In genomic region chr9:112091805-112092204, GRCh38 we compare ENCODE assay signal across 10 cellular contexts.
A peak's percentile ranks its signal among the peaks of the same experiment; 100 is the strongest.
DNase-seq lines count a peak whose midpoint lies in the region; ATAC-seq and TF ChIP-seq lines count a peak whose summit lies in the region.
"Had no signal": no experiment of that assay in that cellular context is flagged by ENCODE, and none has a peak within 500 bp of the region (broad histone marks: within the 10 kb centered on the region; RNA-seq: fewer than 3 reads in every experiment).

No MANE protein-coding gene starts in this region.

- TF ChIP-seq CTCF in cardiac fibroblast (IDR thresholded peaks at IDR 0.05; ENCODE audit: low read depth, low read length): peak; percentile 47
- peak; percentile 39 for TF ChIP-seq CTCF in neural crest cell (conservative IDR thresholded peaks at IDR 0.05)
- no peak for TF ChIP-seq CTCF in spleen (IDR thresholded peaks at IDR 0.05 in 8 of 11, conservative IDR thresholded peaks at IDR 0.05 in 3 of 11)

- H3K27ac ChIP-seq in spleen: no peak overlapping the region

- H3K4me3 ChIP-seq in cardiac fibroblast (replicated peaks in 1 of 2; ENCODE audit: low read depth in 2 of 2, low read length in 2 of 2) (no peak overlapping the region), spleen (no peak overlapping the region)

- no peaks in the 10 kb centered on the region for H3K9me3 ChIP-seq in spleen

- H3K36me3 ChIP-seq in spleen: peaks cover 0 to 19% (median 0%) of the 10 kb centered on the region in 6 donors

- H3K4me3 Mint-ChIP-seq in neural crest cell: no peak overlapping the region
- H3K4me3 Mint-ChIP-seq: B cell had no signal

- H3K4me1 Mint-ChIP-seq in neural crest cell: peaks cover 9% of the 10 kb centered on the region

- ATAC-seq in HG02642 (IDR thresholded peaks at IDR 0.05; ENCODE audit: poor library complexity, unreplicated experiment) (no peak), GM18907 (IDR thresholded peaks at IDR 0.05; ENCODE audit: unreplicated experiment) (no peak)

- WGBS in spleen, 5 donors: 29 to 84% (median 58%) methylated on average over 1 of the region's 1 CpG

- peaks cover 11% of the 10 kb centered on the region for H3K36me3 Mint-ChIP-seq in neural crest cell (ENCODE audit: low read depth)

- H3K4me1 ChIP-seq in spleen: peaks cover 0 to 19% (median 0%) of the 10 kb centered on the region in 6 donors

- H3K27ac Mint-ChIP-seq in neural crest cell (ENCODE audit: unreplicated experiment): no peak overlapping the region
- H3K27ac Mint-ChIP-seq: B cell had no signal

- no peak for TF ChIP-seq POLR2A in spleen (IDR thresholded peaks at IDR 0.05)

- intact Hi-C loops in spleen (cut with DNase I; ENCODE audit: low total_unique reads): no loop called here

- no peaks in the 10 kb centered on the region for H3K9me3 Mint-ChIP-seq in neural crest cell

- DNase-seq in NCI-H1694 (lab: John Stamatoyannopoulos, UW) (peak; percentile 33), NCI-H1694 treated with DMSO at 0.1 percent for 48 hours (lab: John Stamatoyannopoulos, UW) (no peak), NCI-H1930 (lab: John Stamatoyannopoulos, UW) (peak; percentile 34 to 54), cardiac fibroblast (ENCODE audit: low read depth in 2 of 2) (peak; percentile 42 to 54), neural crest cell (ENCODE audit: low read depth, low spot score) (no peak), spleen (no peak)
- DNase-seq: effector CD4-positive, alpha-beta T cell had no signal

- H3K27me3 Mint-ChIP-seq in neural crest cell (ENCODE audit: low read depth): no peaks in the 10 kb centered on the region
- H3K27me3 Mint-ChIP-seq: B cell had no signal

- H3K27me3 ChIP-seq in spleen (replicated peaks in 1 of 7): no peaks in the 10 kb centered on the region

Comparison
In these comparisons a context has a peak if more than half of its experiments do, and no peak if none do; other contexts are left out.
1. DNase-seq: peak in NCI-H1694 (single experiment), NCI-H1930 (2 of 2) and cardiac fibroblast (2 of 2); none in NCI-H1694 treated with DMSO at 0.1 percent for 48 hours (single experiment), neural crest cell (single experiment) and spleen (single experiment).
2. CTCF ChIP-seq: peak in cardiac fibroblast (single experiment) and neural crest cell (single experiment); none in spleen (0 of 11).